In the genomic region with DNA sequence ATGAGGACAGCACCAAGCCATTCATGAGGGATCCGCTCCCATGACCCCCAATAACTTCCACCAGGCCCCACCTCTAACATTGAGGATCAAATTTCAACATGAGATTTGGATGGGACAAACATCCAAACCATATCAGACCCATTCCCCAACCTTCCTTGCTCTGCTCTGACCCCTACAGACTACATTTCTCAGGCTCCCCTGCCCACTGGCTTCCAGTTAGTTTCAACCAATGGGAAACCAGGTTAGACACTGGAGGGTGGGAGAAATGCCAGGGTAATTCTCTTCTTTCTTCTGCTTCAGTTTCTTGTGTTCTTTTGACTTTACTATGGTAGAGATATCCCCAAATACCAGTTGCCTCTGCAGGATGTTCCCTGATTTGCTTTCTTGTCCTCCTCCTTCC, we compare ENCODE assay signal across 17 cellular contexts.
DNase-seq lines count a peak whose midpoint lies in the region; ATAC-seq and TF ChIP-seq lines count a peak whose summit lies in the region.
"Had no signal": no experiment of that assay in that cellular context is flagged by ENCODE, and none has a peak within 500 bp of the region (broad histone marks: within the 10 kb centered on the region; RNA-seq: fewer than 3 reads in every experiment).

No MANE protein-coding gene starts in this region.

- TF ChIP-seq CTCF in H9 (conservative IDR thresholded peaks at IDR 0.05), result no peak
- no peak for TF ChIP-seq CTCF in nephron progenitor cell (IDR thresholded peaks at IDR 0.05)
- no peak for TF ChIP-seq CTCF in lower leg skin (IDR thresholded peaks at IDR 0.05)

- no peak overlapping the region for H3K4me3 ChIP-seq in lower leg skin (ENCODE audit: low read depth, poor library complexity, severe bottlenecking)
- H3K4me3 ChIP-seq: BLaER1 treated with 17β-estradiol and CSF1 and Interleukin-3, amounts not matched to agents 10 nM and 100 nM; K562 had no signal

- no peak overlapping the region for H2BK12ac ChIP-seq in H9 (ENCODE audit: insufficient read length, low read depth, low read length)

- H3K27me3 ChIP-seq in H9 (ENCODE audit: insufficient read depth, low read length), result no peaks in the 10 kb centered on the region

- peaks cover 0 to 5% (median 0%) of the 10 kb centered on the region in 3 experiments; a peak in 1 of 7 replicates for H3K36me3 Mint-ChIP-seq in H9 (ENCODE audit: insufficient read depth in 1 of 3, low read depth in 3 of 3)
- no peaks in the 10 kb centered on the region for H3K36me3 Mint-ChIP-seq in nephron progenitor cell (ENCODE audit: low read depth)
- H3K36me3 Mint-ChIP-seq: CD8-positive, alpha-beta T cell had no signal

- H4K91ac ChIP-seq in H9 (ENCODE audit: insufficient read length, low read depth, low read length), result no peak overlapping the region

- H3K56ac ChIP-seq in H9 (ENCODE audit: insufficient read length, low read depth, low read length), result no peak overlapping the region

- intact Hi-C loops in lower leg skin (cut with DNase I; ENCODE audit: low total_unique reads), result no loop called here

- H2BK5ac ChIP-seq in H9 (ENCODE audit: insufficient read length, low read length), result no peak overlapping the region

- no peak overlapping the region for H3K27ac ChIP-seq in H9 (ENCODE audit: insufficient read length, low read depth, low read length)
- H3K27ac ChIP-seq: BLaER1 treated with 17β-estradiol and CSF1 and Interleukin-3, amounts not matched to agents 10 nM and 100 nM had no signal

- H3K4me1 ChIP-seq in H9 (ENCODE audit: insufficient read depth, low read length), result no peaks in the 10 kb centered on the region

- no peak overlapping the region for H3K9ac ChIP-seq in H9 (ENCODE audit: extremely low read depth, insufficient read length, low read length)
- H3K9ac ChIP-seq: BLaER1 treated with 17β-estradiol and CSF1 and Interleukin-3, amounts not matched to agents 10 nM and 100 nM had no signal

- no peak overlapping the region for H3T11ph ChIP-seq in H9 (ENCODE audit: low read length)

- H4K20me1 ChIP-seq in H9 (ENCODE audit: control insufficient read depth, insufficient read depth, insufficient read length), result no peaks in the 10 kb centered on the region
- H4K20me1 ChIP-seq: BLaER1 treated with 17β-estradiol and CSF1 and Interleukin-3, amounts not matched to agents 10 nM and 100 nM had no signal

- H2AFZ ChIP-seq in H9 (ENCODE audit: low read length), result no peak overlapping the region

- H3K27ac Mint-ChIP-seq in H9, result no peak overlapping the region
- H3K27ac Mint-ChIP-seq in nephron progenitor cell, result peak overlapping the region; percentile 3
- H3K27ac Mint-ChIP-seq: B cell; CD8-positive, alpha-beta T cell; HFFc6 had no signal

- H4K8ac ChIP-seq in H9 (replicated peaks; ENCODE audit: insufficient read length, low read depth, low read length), result no peak overlapping the region

- no peak overlapping the region for H2BK20ac ChIP-seq in H9 (ENCODE audit: low read depth, low read length, poor library complexity, severe bottlenecking)

- WGBS in H9 (ENCODE audit: extremely low coverage, insufficient read length, low lambda C conversion rate), result no CpG with 5 or more reads among the region's 1 CpG
- WGBS in lower leg skin, 2 donors, result 89% methylated on average over 1 of the region's 1 CpG; no CpG with 5 or more reads in 1 of the 2 donors

- no peak overlapping the region for H3K4me3 Mint-ChIP-seq in H9
- no peak overlapping the region for H3K4me3 Mint-ChIP-seq in nephron progenitor cell
- H3K4me3 Mint-ChIP-seq: B cell; CD8-positive, alpha-beta T cell; HFFc6 had no signal

- TF ChIP-seq POLR2A in lower leg skin (IDR thresholded peaks at IDR 0.05), result no peak

- DNase-seq in ELF-1 (ENCODE audit: low read depth, low spot score) (peak; percentile 11), H9 (peak; percentile 29), iPS-NIHi11 (ENCODE audit: low spot score) (peak; percentile 9), nephron progenitor cell (no peak), Ammon's horn (ENCODE audit: low spot score) (no peak), lower leg skin (ENCODE audit: low spot score in 2 of 2) (no peak)
- DNase-seq: 8988T; Calu3; CD8-positive, alpha-beta T cell; GDM1; HFFc6; IMR-90 had no signal

- ATAC-seq in GM18873 (IDR thresholded peaks at IDR 0.05; ENCODE audit: low FRiP score, unreplicated experiment), result no peak
- ATAC-seq: CD8-positive, alpha-beta T cell; HCT116; K562 had no signal

- H2AK5ac ChIP-seq in H9 (ENCODE audit: insufficient read length, low read length), result no peak overlapping the region

- H2BK15ac ChIP-seq in H9 (ENCODE audit: low read depth, low read length), result no peak overlapping the region

- H3K79me1 ChIP-seq in H9 (ENCODE audit: insufficient read depth, low read depth, low read length, poor library complexity, severe bottlenecking), result no peaks in the 10 kb centered on the region

- H3K23me2 ChIP-seq in H9 (ENCODE audit: insufficient read length, low read depth, low read length, poor library complexity, severe bottlenecking), result no peaks in the 10 kb centered on the region

- no peaks in the 10 kb centered on the region for H3K9me3 ChIP-seq in H9 (ENCODE audit: control insufficient read depth, low read depth, low read length)

- H3K9me3 Mint-ChIP-seq in H9 (peaks cover 33 to 39% of the 10 kb centered on the region in 2 experiments), nephron progenitor cell (peaks cover 41% of the 10 kb centered on the region)
- H3K9me3 Mint-ChIP-seq: CD8-positive, alpha-beta T cell; HFFc6 had no signal

- no peak overlapping the region for H3K14ac ChIP-seq in H9 (ENCODE audit: insufficient read depth, low read length)

- no peaks in the 10 kb centered on the region for H3K79me2 ChIP-seq in H9 (ENCODE audit: insufficient read depth, low read length)

- H2BK120ac ChIP-seq in H9 (ENCODE audit: low read depth, low read length, poor library complexity, severe bottlenecking), result no peak overlapping the region

- H3K23ac ChIP-seq in H9 (ENCODE audit: insufficient read length, low read depth, low read length), result no peak overlapping the region

- H3K4ac ChIP-seq in H9 (ENCODE audit: low read depth, low read length), result no peak overlapping the region

- H3K4me1 Mint-ChIP-seq in H9 (peaks cover 0 to 2% of the 10 kb centered on the region in 2 experiments; a peak in 1 of 4 replicates), nephron progenitor cell (no peaks in the 10 kb centered on the region)
- H3K4me1 Mint-ChIP-seq: B cell had no signal

- no peak overlapping the region for H3K4me2 ChIP-seq in H9 (ENCODE audit: insufficient read depth, insufficient read length, low read length)
- H3K4me2 ChIP-seq: BLaER1 treated with 17β-estradiol and CSF1 and Interleukin-3, amounts not matched to agents 10 nM and 100 nM had no signal

- H3K27me3 Mint-ChIP-seq in H9 (ENCODE audit: low read depth) (peaks cover 10% of the 10 kb centered on the region), nephron progenitor cell (ENCODE audit: low read depth, poor library complexity) (peaks cover 4% of the 10 kb centered on the region)

- no peak overlapping the region for H4K5ac ChIP-seq in H9 (ENCODE audit: insufficient read length, low read depth, low read length)

- H3K18ac ChIP-seq in H9 (ENCODE audit: insufficient read length, low read depth, low read length), result no peak overlapping the region

Comparison
In these comparisons a context has a peak if more than half of its experiments do, and no peak if none do; other contexts are left out.
1. DNase-seq: peak in ELF-1 (single experiment), H9 (single experiment) and iPS-NIHi11 (single experiment); none in nephron progenitor cell (single experiment), Ammon's horn (single experiment) and lower leg skin (0 of 2).